Comparison of ENCODE assay signal across 20 cellular contexts in the genomic region with DNA sequence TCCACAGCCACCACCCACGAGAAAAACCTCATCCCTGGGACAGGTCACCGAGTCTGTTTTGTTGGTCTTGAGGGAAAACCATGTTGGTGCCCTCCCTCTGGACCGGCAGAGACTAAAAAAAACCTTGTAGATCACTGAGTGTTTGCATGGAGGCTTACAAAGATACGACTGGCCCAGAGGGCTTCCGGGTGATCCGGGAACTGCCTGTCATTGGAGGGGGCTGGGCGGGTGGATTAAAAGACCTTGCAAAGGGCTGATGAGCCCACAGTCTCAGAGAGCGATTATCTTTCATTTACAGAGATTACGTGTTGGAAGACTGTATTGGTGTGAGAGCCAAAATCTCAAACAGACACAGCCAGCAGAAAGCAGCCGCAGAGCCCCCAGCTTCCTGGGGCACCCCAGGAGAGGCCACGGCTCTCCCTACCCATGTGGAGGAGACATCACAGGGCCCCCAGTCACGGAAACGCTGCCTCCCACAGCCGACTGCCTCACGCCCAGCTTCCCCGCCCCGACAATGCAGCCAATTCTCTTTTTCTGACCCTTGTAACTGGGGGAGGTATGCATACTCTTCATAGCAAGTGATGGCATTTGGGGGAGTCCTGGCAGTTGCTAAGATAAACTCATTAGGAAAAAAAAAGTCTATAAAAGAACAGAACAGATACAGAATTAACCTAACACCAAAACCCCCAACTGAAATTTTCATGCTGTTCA.
A peak's percentile ranks its signal among the peaks of the same experiment; 100 is the strongest.
DNase-seq lines count a peak whose midpoint lies in the region; ATAC-seq and TF ChIP-seq lines count a peak whose summit lies in the region.
"Had no signal": no experiment of that assay in that cellular context is flagged by ENCODE, and none has a peak within 500 bp of the region (broad histone marks: within the 10 kb centered on the region; RNA-seq: fewer than 3 reads in every experiment).

No MANE protein-coding gene starts in this region.

- intact Hi-C loops in Right ventricle myocardium inferior (cut with DNase I) (no loop called here), heart left ventricle (cut with DNase I) (no loop called here)

- peak overlapping the region; percentile 42; the same call in 1 of the 2 replicates for H3K9ac ChIP-seq in iPS-20b (ENCODE audit: low read depth, low read length)

- H3K4me1 ChIP-seq in heart left ventricle (peaks cover 0 to 11% (median 1%) of the 10 kb centered on the region in 12 donors), iPS-20b (ENCODE audit: insufficient read depth, low read length) (peaks cover 10% of the 10 kb centered on the region; the same call in 1 of the 2 replicates), Peyer's patch (no peaks in the 10 kb centered on the region)
- H3K4me1 ChIP-seq: colonic mucosa, HAP-1 had no signal

- TF ChIP-seq CTCF in heart left ventricle (IDR thresholded peaks at IDR 0.05), result no peak
- no peak for TF ChIP-seq CTCF in Peyer's patch (IDR thresholded peaks at IDR 0.05)

- TF ChIP-seq POLR2A in heart left ventricle (IDR thresholded peaks at IDR 0.05) (no peak), Peyer's patch (IDR thresholded peaks at IDR 0.05) (no peak)

- ATAC-seq in Right ventricle myocardium inferior (no peak), heart left ventricle (no peak), HG02610 (IDR thresholded peaks at IDR 0.05; ENCODE audit: unreplicated experiment) (no peak)
- ATAC-seq: activated CD4-positive, CD25-positive, alpha-beta regulatory T cell treated with anti-CD3 and anti-CD28 coated beads, Interleukin-2, amount 50 U/mL, for 24 hours; right cardiac atrium had no signal

- no peak overlapping the region for H3K4me3 ChIP-seq in heart left ventricle
- H3K4me3 ChIP-seq in iPS-20b (ENCODE audit: low read length), result no peak overlapping the region
- no peak overlapping the region for H3K4me3 ChIP-seq in Peyer's patch
- H3K4me3 ChIP-seq: colonic mucosa, HAP-1 had no signal

- H3K36me3 ChIP-seq in heart left ventricle, result no peaks in the 10 kb centered on the region
- no peaks in the 10 kb centered on the region for H3K36me3 ChIP-seq in iPS-20b (ENCODE audit: insufficient read depth, low read depth, low read length)
- H3K36me3 ChIP-seq in Peyer's patch, result no peaks in the 10 kb centered on the region
- H3K36me3 ChIP-seq: colonic mucosa, HAP-1 had no signal

- peak; percentile 51 for DNase-seq in Right ventricle myocardium inferior (ENCODE audit: missing footprints)
- DNase-seq in heart left ventricle, result no peak
- DNase-seq in NCI-H2227 treated with DMSO at 0.1 percent for 48 hours (lab: John Stamatoyannopoulos, UW), result peak; percentile 35
- DNase-seq in Peyer's patch, result no peak
- no peak for DNase-seq in kidney glomerular epithelial cell (lab: John Stamatoyannopoulos, UW)
- no peak for DNase-seq in activated CD4-positive, alpha-beta T cell treated with anti-CD3 and anti-CD28 coated beads, Interleukin-2, amount 50 U/mL, for 1 hour
- DNase-seq: activated CD8-positive, alpha-beta memory T cell treated with anti-CD3 and anti-CD28 coated beads, Interleukin-2, amount 50 U/mL, for 4 hours; activated gamma-delta T cell treated with Interleukin-2 at 50 U/mL for 16 hours; colonic mucosa; kidney; mesenchymal stem cell; NCI-H2029 treated with DMSO at 0.1 percent for 48 hours; SHP77 treated with DMSO at 0.1 percent for 48 hours; T-helper 2 cell had no signal

- H3K9me3 ChIP-seq in heart left ventricle (no peaks in the 10 kb centered on the region), iPS-20b (ENCODE audit: insufficient read depth, low read depth, low read length) (no peaks in the 10 kb centered on the region), Peyer's patch (no peaks in the 10 kb centered on the region)
- H3K9me3 ChIP-seq: colonic mucosa, HAP-1 had no signal

- WGBS in heart left ventricle, 4 donors, result 16 to 20% (median 18%) methylated on average over 17 of the region's 17 CpGs

- H3K27me3 ChIP-seq in heart left ventricle, result peaks cover 0 to 58% (median 19%) of the 10 kb centered on the region in 9 donors
- H3K27me3 ChIP-seq in iPS-20b (ENCODE audit: insufficient read depth, low read length), result peaks cover 7% of the 10 kb centered on the region
- no peaks in the 10 kb centered on the region for H3K27me3 ChIP-seq in Peyer's patch
- H3K27me3 ChIP-seq: colonic mucosa had no signal

- H3K27ac ChIP-seq in heart left ventricle (peak overlapping the region in 1 of 12 donors; percentile 25), iPS-20b (ENCODE audit: low read length) (no peak overlapping the region), Peyer's patch (no peak overlapping the region)
- H3K27ac ChIP-seq: colonic mucosa, epithelial cell of prostate had no signal

Comparison
In these comparisons a context has a peak if more than half of its experiments do, and no peak if none do; other contexts are left out.
1. DNase-seq: peak in Right ventricle myocardium inferior (single experiment) and NCI-H2227 treated with DMSO at 0.1 percent for 48 hours (single experiment); none in heart left ventricle (0 of 5), Peyer's patch (0 of 3), kidney glomerular epithelial cell (single experiment) and activated CD4-positive, alpha-beta T cell treated with anti-CD3 and anti-CD28 coated beads, Interleukin-2, amount 50 U/mL, for 1 hour (single experiment).